In genomic region chr1:21577933-21578332, GRCh38 we compare ENCODE assay signal across 24 cellular contexts.
"Had no signal": no experiment of that assay in that cellular context is flagged by ENCODE, and none has a peak within 500 bp of the region (broad histone marks: within the 10 kb centered on the region; RNA-seq: fewer than 3 reads in every experiment).

No MANE protein-coding gene starts in this region.

- H3K36me3 Mint-ChIP-seq: immature natural killer cell; memory B cell; naive thymus-derived CD4-positive, alpha-beta T cell; stimulated activated memory B cell treated with anti-CD40 and anti-IgM and Interleukin-4, amounts not matched to agents 10 μg/mL and 1 μg/mL and 100 μg/mL, for 72 hours had no signal

- H3K4me3 ChIP-seq: esophagus squamous epithelium, lung, prostate gland, right atrium auricular region, testis, tibial artery, upper lobe of left lung, uterus had no signal

- H3K4me1 Mint-ChIP-seq: immature natural killer cell; memory B cell; naive thymus-derived CD4-positive, alpha-beta T cell had no signal

- H3K27me3 ChIP-seq: right atrium auricular region, testis, upper lobe of left lung, uterus had no signal

- H3K4me3 Mint-ChIP-seq: effector memory CD8-positive, alpha-beta T cell; immature natural killer cell; memory B cell; naive thymus-derived CD4-positive, alpha-beta T cell; nephron progenitor cell; stimulated activated memory B cell treated with anti-CD40 and anti-IgM and Interleukin-4, amounts not matched to agents 10 μg/mL and 1 μg/mL and 100 μg/mL, for 72 hours had no signal

- H3K4me1 ChIP-seq: prostate gland, uterus had no signal

- H3K36me3 ChIP-seq: esophagus squamous epithelium, prostate gland, right atrium auricular region, tibial artery, upper lobe of left lung, uterus had no signal

- H3K9me3 ChIP-seq: esophagus squamous epithelium, prostate gland, right atrium auricular region, testis, upper lobe of left lung, uterus had no signal

- ATAC-seq: effector memory CD8-positive, alpha-beta T cell; left lobe of liver; naive thymus-derived CD4-positive, alpha-beta T cell; sciatic nerve; stimulated activated memory B cell treated with anti-CD40 and anti-IgM and Interleukin-4, amounts not matched to agents 10 μg/mL and 1 μg/mL and 100 μg/mL, for 72 hours; stimulated activated naive CD8-positive, alpha-beta T cell treated with anti-CD3 and anti-CD28 coated beads, Interleukin-15, Interleukin-2, amounts not matched to agents 100 U/mL and 50 U/mL, for 24 hours had no signal

- H3K27ac Mint-ChIP-seq: effector memory CD8-positive, alpha-beta T cell; immature natural killer cell; memory B cell; naive thymus-derived CD4-positive, alpha-beta T cell; nephron progenitor cell; stimulated activated memory B cell treated with anti-CD40 and anti-IgM and Interleukin-4, amounts not matched to agents 10 μg/mL and 1 μg/mL and 100 μg/mL, for 72 hours had no signal

- H3K9me3 Mint-ChIP-seq: effector memory CD8-positive, alpha-beta T cell; immature natural killer cell; memory B cell; naive thymus-derived CD4-positive, alpha-beta T cell; nephron progenitor cell had no signal

- DNase-seq: cortex of kidney; effector memory CD8-positive, alpha-beta T cell; erythroblast; esophagus squamous epithelium; foreskin melanocyte; immature natural killer cell; islet precursor cell; midbrain; naive thymus-derived CD4-positive, alpha-beta T cell; nephron progenitor cell; stimulated activated CD4-positive, alpha-beta T cell treated with anti-CD3 and anti-CD28 coated beads, Interleukin-2, amount 100 ng/mL, for 24 hours; stimulated activated CD4-positive, alpha-beta T cell treated with anti-CD3 and anti-CD28 coated beads, Interleukin-4, amount 100 ng/mL, for 24 hours; stimulated activated naive CD8-positive, alpha-beta T cell treated with anti-CD3 and anti-CD28 coated beads, Interleukin-15, Interleukin-2, amounts not matched to agents 100 U/mL and 50 U/mL, for 24 hours; testis; tibial artery; uterus had no signal

- H3K27ac ChIP-seq: esophagus squamous epithelium, prostate gland, right atrium auricular region, testis, tibial artery, upper lobe of left lung, uterus had no signal
